In the genomic region with DNA sequence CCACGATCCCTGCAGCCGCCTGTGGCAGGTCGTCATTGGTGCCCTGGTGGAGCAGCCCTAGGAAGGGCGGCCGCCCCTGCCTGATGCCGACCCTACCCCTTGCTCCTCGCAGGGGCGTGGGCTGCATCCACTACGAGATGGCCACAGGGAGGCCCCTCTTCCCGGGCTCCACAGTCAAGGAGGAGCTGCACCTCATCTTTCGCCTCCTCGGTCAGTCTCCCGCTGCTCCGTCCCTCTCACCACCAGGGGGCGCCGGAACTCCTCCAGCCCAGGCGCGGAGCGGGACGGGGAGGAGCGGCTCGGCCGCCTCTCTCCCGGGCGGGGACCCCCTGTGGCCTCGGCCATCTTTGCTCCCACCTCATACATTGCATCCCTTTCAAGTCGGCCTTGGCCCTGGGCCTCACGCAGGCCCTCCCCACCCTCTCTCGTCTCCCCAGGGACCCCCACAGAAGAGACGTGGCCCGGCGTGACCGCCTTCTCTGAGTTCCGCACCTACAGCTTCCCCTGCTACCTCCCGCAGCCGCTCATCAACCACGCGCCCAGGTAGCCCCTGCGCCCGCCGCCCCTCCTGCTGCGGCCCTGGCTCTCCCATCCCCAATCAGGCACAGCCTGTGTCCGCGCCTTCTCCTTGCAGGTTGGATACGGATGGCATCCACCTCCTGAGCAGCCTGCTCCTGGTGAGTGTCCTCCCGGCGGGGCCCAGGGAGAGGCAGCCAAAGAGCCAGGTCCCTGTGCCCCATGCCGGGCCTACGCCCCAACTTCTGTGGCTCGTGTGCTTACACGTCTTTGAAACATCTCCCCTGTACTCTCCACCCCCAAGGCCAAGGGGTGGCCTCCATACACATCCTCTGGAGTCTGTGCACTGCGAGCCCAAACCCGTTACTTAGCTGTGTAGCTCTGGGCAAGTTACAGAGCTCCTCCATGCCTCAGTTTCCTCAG, we compare ENCODE assay signal across 8 cellular contexts. TPM values are rescaled to one million over a fixed set of nuclear protein-coding genes. Genes with fewer than 3 reads are reported as not detected.
DNase-seq lines count a peak whose midpoint lies in the region; ATAC-seq and TF ChIP-seq lines count a peak whose summit lies in the region.

No MANE protein-coding gene starts in this region.

- no peak overlapping the region for H3K27ac Mint-ChIP-seq in activated T-cell treated with anti-CD3 and anti-CD28 coated beads, Interleukin-2, amount 50 U/mL, for 72 hours
- H3K27ac Mint-ChIP-seq in nephron progenitor cell, result no peak overlapping the region

- peak; percentile 76 for DNase-seq in EL
- peak; percentile 46 to 77 for DNase-seq in PC-9
- DNase-seq in activated T-cell treated with anti-CD3 and anti-CD28 coated beads, Interleukin-2, amount 50 U/mL, for 72 hours, result peak; percentile 85 to 92
- DNase-seq in fibroblast of lung (ENCODE audit: low read depth in 2 of 2), result peak; percentile 43 to 50
- peak; percentile 96 for DNase-seq in nephron progenitor cell
- peak; percentile 92 for DNase-seq in stimulated activated naive CD8-positive, alpha-beta T cell treated with anti-CD3 and anti-CD28 coated beads, Interleukin-15, Interleukin-2, amounts not matched to agents 100 U/mL and 50 U/mL, for 24 hours

- CTCF ChIA-PET in PC-9 (lab: Charles Lee), result interaction anchor here (0.6 to 1.5 kb wide), 6 partner anchors 9 to 194 kb away, joined by 3 to 4 read pairs (median 3); a partner anchor contains a TSS

- H3K27ac ChIP-seq in PC-9, result no peak overlapping the region
- no peak overlapping the region for H3K27ac ChIP-seq in fibroblast of lung (ENCODE audit: insufficient read depth, low read length)

- H3K27me3 ChIP-seq in PC-9 (ENCODE audit: insufficient read depth, low read depth) (no peaks in the 10 kb centered on the region), fibroblast of lung (ENCODE audit: control insufficient read depth, insufficient read depth, low read length) (peaks cover 2% of the 10 kb centered on the region)

- H3K79me2 ChIP-seq in PC-9 (ENCODE audit: low read depth), result no peaks in the 10 kb centered on the region
- no peaks in the 10 kb centered on the region for H3K79me2 ChIP-seq in fibroblast of lung (ENCODE audit: control insufficient read depth, insufficient read depth, low read length)

- H4K20me1 ChIP-seq in PC-9 (ENCODE audit: insufficient read depth), result peaks cover under 1% of the 10 kb centered on the region; the same call in 1 of the 2 replicates
- no peaks in the 10 kb centered on the region for H4K20me1 ChIP-seq in fibroblast of lung (ENCODE audit: control insufficient read depth, extremely low read depth, insufficient read depth, low read length)

- BruUV-seq in PC-9 (replicated peaks; lab: Mats Ljungman, UMichigan), result no TSS peak

- H3K4me3 ChIP-seq in PC-9 (no peak overlapping the region), fibroblast of lung (replicated peaks in 1 of 4; ENCODE audit: control extremely low read depth in 1 of 4, insufficient read depth in 1 of 4, low read depth in 3 of 4, low read length in 4 of 4) (peak overlapping the region in 1 of 4 experiments; percentile 28)

- no peaks in the 10 kb centered on the region for H3K36me3 Mint-ChIP-seq in activated T-cell treated with anti-CD3 and anti-CD28 coated beads, Interleukin-2, amount 50 U/mL, for 72 hours (ENCODE audit: insufficient read depth in 2 of 2)
- H3K36me3 Mint-ChIP-seq in nephron progenitor cell (ENCODE audit: low read depth), result peaks cover 9% of the 10 kb centered on the region

- POLR2A ChIA-PET in PC-9 (lab: Charles Lee; ENCODE audit: unreplicated experiment), result no interaction called here

- H3F3A ChIP-seq in PC-9 (ENCODE audit: insufficient read depth, low read depth), result peaks cover 7% of the 10 kb centered on the region; the same call in 1 of the 2 replicates

- H3K4me3 Mint-ChIP-seq in activated T-cell treated with anti-CD3 and anti-CD28 coated beads, Interleukin-2, amount 50 U/mL, for 72 hours, result peak overlapping the region; percentile 50 to 77
- H3K4me3 Mint-ChIP-seq in nephron progenitor cell, result peak overlapping the region; percentile 23

- peak; percentile 63 for ATAC-seq in HG03460 (IDR thresholded peaks at IDR 0.05; ENCODE audit: unreplicated experiment)
- ATAC-seq in activated T-cell treated with anti-CD3 and anti-CD28 coated beads, Interleukin-2, amount 50 U/mL, for 72 hours (replicated peaks in 1 of 2), result peak; percentile 88 to 91
- ATAC-seq in stimulated activated naive CD8-positive, alpha-beta T cell treated with anti-CD3 and anti-CD28 coated beads, Interleukin-15, Interleukin-2, amounts not matched to agents 100 U/mL and 50 U/mL, for 24 hours, result peak; percentile 86
- no peak for ATAC-seq in HG02588 (IDR thresholded peaks at IDR 0.05; ENCODE audit: unreplicated experiment)

- intact Hi-C loops in PC-9 (cut with micrococcal nuclease; ENCODE audit: unreplicated experiment), result loop anchor here (1.0 to 5.0 kb wide), 3 partner anchors 62 to 183 kb away; no protein-coding TSS in a partner anchor

- H3K9me3 ChIP-seq in PC-9 (ENCODE audit: insufficient read depth, low read depth) (no peaks in the 10 kb centered on the region), fibroblast of lung (ENCODE audit: control insufficient read depth, insufficient read depth, low read depth, low read length) (no peaks in the 10 kb centered on the region)

- no peak overlapping the region for H3K9ac ChIP-seq in fibroblast of lung (ENCODE audit: insufficient read depth, low read length)

- no peaks in the 10 kb centered on the region for H3K9me2 ChIP-seq in PC-9 (ENCODE audit: insufficient read depth)

- H3K36me3 ChIP-seq in PC-9 (ENCODE audit: low read depth), result no peaks in the 10 kb centered on the region
- no peaks in the 10 kb centered on the region for H3K36me3 ChIP-seq in fibroblast of lung (ENCODE audit: control insufficient read depth, insufficient read depth, low read length)

- no peaks in the 10 kb centered on the region for H3K4me1 ChIP-seq in PC-9 (replicated peaks; ENCODE audit: insufficient read depth)
- no peaks in the 10 kb centered on the region for H3K4me1 ChIP-seq in fibroblast of lung (ENCODE audit: control insufficient read depth, extremely low read depth, insufficient read depth, low read length)

- no peaks in the 10 kb centered on the region for H3K9me3 Mint-ChIP-seq in activated T-cell treated with anti-CD3 and anti-CD28 coated beads, Interleukin-2, amount 50 U/mL, for 72 hours
- no peaks in the 10 kb centered on the region for H3K9me3 Mint-ChIP-seq in nephron progenitor cell

- no peak overlapping the region for H2AFZ ChIP-seq in PC-9
- H2AFZ ChIP-seq in fibroblast of lung (ENCODE audit: low read length), result no peak overlapping the region

- peaks cover 5% of the 10 kb centered on the region for H3K4me1 Mint-ChIP-seq in activated T-cell treated with anti-CD3 and anti-CD28 coated beads, Interleukin-2, amount 50 U/mL, for 72 hours (ENCODE audit: low read depth)
- H3K4me1 Mint-ChIP-seq in nephron progenitor cell, result peaks cover 32% of the 10 kb centered on the region

- TF ChIP-seq CTCF in PC-9 (conservative IDR thresholded peaks at IDR 0.05), result peak; percentile 90
- TF ChIP-seq CTCF in fibroblast of lung (conservative IDR thresholded peaks at IDR 0.05 in 1 of 2, IDR thresholded peaks at IDR 0.05 in 1 of 2; ENCODE audit: low read depth in 1 of 2, low read length in 2 of 2), result peak; percentile 73 to 81
- TF ChIP-seq CTCF in nephron progenitor cell (IDR thresholded peaks at IDR 0.05), result peak; percentile 96

- no peaks in the 10 kb centered on the region for H3K27me3 Mint-ChIP-seq in activated T-cell treated with anti-CD3 and anti-CD28 coated beads, Interleukin-2, amount 50 U/mL, for 72 hours (ENCODE audit: low read depth)
- peaks cover 29% of the 10 kb centered on the region for H3K27me3 Mint-ChIP-seq in nephron progenitor cell (ENCODE audit: low read depth, poor library complexity)

- H3K4me2 ChIP-seq in PC-9 (peak overlapping the region; percentile 61), fibroblast of lung (ENCODE audit: extremely low read depth, insufficient read depth, low read length) (no peak overlapping the region)

RNA-seq across cellular contexts. Expression of a gene that starts 24.7 kb away (rescaled TPM):
- total RNA-seq in PC-9 (2021), result 35.3 and 36.2 TPM in 2 replicates
- 1 to 10 TPM; 2.3 to 3.3 TPM for total RNA-seq in activated T-cell treated with anti-CD3 and anti-CD28 coated beads, Interleukin-2, amount 50 U/mL, for 72 hours
- 0.33 and 1.5 TPM in 2 replicates for total RNA-seq in fibroblast of lung
- polyA plus RNA-seq in fibroblast of lung, result 0.12 and 2.1 TPM in 2 replicates
- polyA plus RNA-seq in fibroblast of lung (2012), result 0.54 and 7.0 TPM in 2 replicates
- 36.0 TPM in 1 of 2 replicates, not detected in the other for polyA minus RNA-seq in fibroblast of lung (ENCODE audit: low replicate concordance)
